In genomic region chr22:35480143-35480542, GRCh38 we compare ENCODE assay signal across 12 cellular contexts.
A peak's percentile ranks its signal among the peaks of the same experiment; 100 is the strongest.
DNase-seq lines count a peak whose midpoint lies in the region; ATAC-seq and TF ChIP-seq lines count a peak whose summit lies in the region.
"Had no signal": no experiment of that assay in that cellular context is flagged by ENCODE, and none has a peak within 500 bp of the region (broad histone marks: within the 10 kb centered on the region; RNA-seq: fewer than 3 reads in every experiment).

No MANE protein-coding gene starts in this region.

- no peak overlapping the region for H3K27ac ChIP-seq in mesenchymal stem cell (ENCODE audit: low read length, poor library complexity, severe bottlenecking)
- peak overlapping the region; percentile 78 to 91 (median 84) for H3K27ac ChIP-seq in transverse colon
- H3K27ac ChIP-seq in neuronal stem cell (replicated peaks; ENCODE audit: low read length) = no peak overlapping the region

- H4K91ac ChIP-seq in mesenchymal stem cell (ENCODE audit: low read length) = peak overlapping the region; percentile 79
- no peak overlapping the region for H4K91ac ChIP-seq in neuronal stem cell (ENCODE audit: low read depth, low read length, poor library complexity)

- no peaks in the 10 kb centered on the region for H3K36me3 ChIP-seq in mesenchymal stem cell (ENCODE audit: control insufficient read depth in 1 of 2, insufficient read depth in 2 of 2, low read depth in 1 of 2, low read length in 2 of 2)
- H3K36me3 ChIP-seq in transverse colon = no peaks in the 10 kb centered on the region
- H3K36me3 ChIP-seq in neuronal stem cell (replicated peaks in 1 of 2; ENCODE audit: control insufficient read depth in 2 of 2, insufficient read depth in 2 of 2, low read length in 2 of 2) = no peaks in the 10 kb centered on the region

- H3K14ac ChIP-seq in mesenchymal stem cell (ENCODE audit: low read length in 2 of 2) (no peak overlapping the region), neuronal stem cell (ENCODE audit: low read length) (no peak overlapping the region)

- peak overlapping the region; percentile 59 to 76 for H3K4ac ChIP-seq in mesenchymal stem cell (ENCODE audit: low read depth in 1 of 2, low read length in 2 of 2)
- no peak overlapping the region for H3K4ac ChIP-seq in neuronal stem cell (ENCODE audit: low read length)

- H3K27me3 ChIP-seq in mesenchymal stem cell (ENCODE audit: control insufficient read depth in 1 of 2, insufficient read depth in 1 of 2, low read length in 2 of 2) (peaks cover 10 to 30% of the 10 kb centered on the region in 2 experiments), transverse colon (no peaks in the 10 kb centered on the region), neuronal stem cell (ENCODE audit: control insufficient read depth in 3 of 3, insufficient read depth in 3 of 3, low read depth in 1 of 3, low read length in 3 of 3) (peaks cover 0 to 17% (median 0%) of the 10 kb centered on the region in 3 experiments)

- H2AK5ac ChIP-seq in mesenchymal stem cell (ENCODE audit: low read length, severe bottlenecking) (no peak overlapping the region), neuronal stem cell (ENCODE audit: low read depth, low read length) (no peak overlapping the region)

- H2BK12ac ChIP-seq in mesenchymal stem cell (ENCODE audit: low read length in 2 of 2) = peak overlapping the region; percentile 76 to 78
- H2BK12ac ChIP-seq in neuronal stem cell (ENCODE audit: low read length) = no peak overlapping the region

- no peak for ATAC-seq in GM21717 (IDR thresholded peaks at IDR 0.05; ENCODE audit: unreplicated experiment)

- peak overlapping the region in 3 of 5 experiments; percentile 35 to 60 (median 42) for H3K27ac Mint-ChIP-seq in brain
- H3K27ac Mint-ChIP-seq: IgD-negative memory B cell had no signal

- no peak overlapping the region for H3K9ac ChIP-seq in mesenchymal stem cell (ENCODE audit: low read length)
- no peak overlapping the region for H3K9ac ChIP-seq in neuronal stem cell (ENCODE audit: low read depth, low read length, poor library complexity)

- H2BK120ac ChIP-seq in mesenchymal stem cell (ENCODE audit: low read depth, low read length) (peak overlapping the region; percentile 56), neuronal stem cell (ENCODE audit: low read depth, low read length) (no peak overlapping the region)

- peaks cover 8% of the 10 kb centered on the region for H3K27me3 Mint-ChIP-seq in brain

- no peaks in the 10 kb centered on the region for H3K9me3 ChIP-seq in mesenchymal stem cell (ENCODE audit: control insufficient read depth, low read length)
- H3K9me3 ChIP-seq in transverse colon = no peaks in the 10 kb centered on the region
- H3K9me3 ChIP-seq in neuronal stem cell (replicated peaks in 1 of 2; ENCODE audit: control insufficient read depth in 2 of 2, insufficient read depth in 1 of 2, low read depth in 1 of 2, low read length in 2 of 2) = peaks cover 0 to 2% of the 10 kb centered on the region in 2 donors

- intact Hi-C loops in transverse colon (cut with DNase I; ENCODE audit: low total_unique reads) = loop anchor here (10.0 kb wide), 1 partner anchor 65 kb away; the partner anchor contains the start of gene RASD2

- H2AFZ ChIP-seq in mesenchymal stem cell (ENCODE audit: low read depth, low read length) (peak overlapping the region; percentile 59), neuronal stem cell (ENCODE audit: low read length) (no peak overlapping the region)

- 61% methylated on average over 11 of the region's 11 CpGs for WGBS in mesenchymal stem cell
- WGBS in transverse colon (ENCODE audit: low coverage in 1 of 2), 2 donors = 52% methylated on average over 9 of the region's 11 CpGs; no CpG with 5 or more reads in 1 of the 2 donors
- WGBS in neuronal stem cell (ENCODE audit: extremely low coverage in 2 of 2, insufficient read length in 2 of 2, insufficient replicate concordance in 1 of 2), 2 donors = no CpG with 5 or more reads among the region's 11 CpGs

- no peak for TF ChIP-seq POLR2A in transverse colon (IDR thresholded peaks at IDR 0.05)

- TF ChIP-seq CTCF in brain (conservative IDR thresholded peaks at IDR 0.05) (no peak), transverse colon (IDR thresholded peaks at IDR 0.05) (no peak)

- H3K4me3 ChIP-seq in mesenchymal stem cell (ENCODE audit: insufficient read depth in 1 of 2, low read depth in 1 of 2, low read length in 2 of 2) (no peak overlapping the region), transverse colon (no peak overlapping the region), neuronal stem cell (ENCODE audit: low read length in 2 of 2) (no peak overlapping the region)

- H4K8ac ChIP-seq in mesenchymal stem cell (ENCODE audit: low read length) = peak overlapping the region; percentile 86
- no peak overlapping the region for H4K8ac ChIP-seq in neuronal stem cell (ENCODE audit: low read depth, low read length)

- H3K4me3 Mint-ChIP-seq in brain = no peak overlapping the region

- H2BK5ac ChIP-seq in mesenchymal stem cell (ENCODE audit: low read depth, low read length, poor library complexity, severe bottlenecking) = no peak overlapping the region
- H2BK5ac ChIP-seq in neuronal stem cell (ENCODE audit: low read length) = no peak overlapping the region

- TF ChIP-seq EP300 in transverse colon (IDR thresholded peaks at IDR 0.05; ENCODE audit: low read depth) = peak; percentile 55

- H3K4me1 Mint-ChIP-seq in brain = peaks cover 74% of the 10 kb centered on the region

- peaks cover 29% of the 10 kb centered on the region for H3K4me1 ChIP-seq in mesenchymal stem cell (ENCODE audit: control insufficient read depth, insufficient read depth, low read depth, low read length)
- peaks cover 28 to 46% (median 45%) of the 10 kb centered on the region in 4 donors for H3K4me1 ChIP-seq in transverse colon
- peaks cover 0 to 5% of the 10 kb centered on the region in 2 donors for H3K4me1 ChIP-seq in neuronal stem cell (ENCODE audit: control insufficient read depth in 2 of 2, insufficient read depth in 1 of 2, low read depth in 1 of 2, low read length in 2 of 2)

- no peaks in the 10 kb centered on the region for H3K36me3 Mint-ChIP-seq in brain

- in situ Hi-C loops in transverse colon (cut with MboI; ENCODE audit: low pct_ligation_motif_present in 1 of 4, low pct_unique_long_range_greater_than_20kb in 1 of 4, low sequenced_read_pairs in 3 of 4) = no loop called here

- peak overlapping the region; percentile 72 to 93 for H3K18ac ChIP-seq in mesenchymal stem cell (ENCODE audit: low read depth in 1 of 2, low read length in 2 of 2)
- no peak overlapping the region for H3K18ac ChIP-seq in neuronal stem cell (ENCODE audit: low read length)

- H3K23ac ChIP-seq in mesenchymal stem cell (ENCODE audit: low read length in 2 of 2) (no peak overlapping the region), neuronal stem cell (ENCODE audit: low read depth, low read length, poor library complexity) (no peak overlapping the region)

- H2BK15ac ChIP-seq in mesenchymal stem cell (ENCODE audit: low read depth, poor library complexity, severe bottlenecking) (peak overlapping the region; percentile 29), neuronal stem cell (ENCODE audit: low read length) (no peak overlapping the region)

- no peaks in the 10 kb centered on the region for H3K9me3 Mint-ChIP-seq in brain
- H3K9me3 Mint-ChIP-seq: IgD-negative memory B cell had no signal

- DNase-seq in HK-2 (ENCODE audit: unreplicated experiment) (peak; percentile 86), mesenchymal stem cell (peak; percentile 37), transverse colon (peak; percentile 71), neuronal stem cell (ENCODE audit: low spot score) (no peak), NK-92 (lab: John Stamatoyannopoulos, UW; ENCODE audit: unreplicated experiment) (no peak)
- DNase-seq: activated naive CD4-positive, alpha-beta T cell; NCI-H2227 treated with DMSO at 0.1 percent for 48 hours; SHP77; stimulated activated CD4-positive, alpha-beta T cell treated with anti-CD3 and anti-CD28 coated beads, Interleukin-2, amount 100 ng/mL, for 48 hours had no signal

- H3K79me1 ChIP-seq in mesenchymal stem cell (replicated peaks; ENCODE audit: low read length, poor library complexity, severe bottlenecking) (no peaks in the 10 kb centered on the region), neuronal stem cell (ENCODE audit: low read depth, low read length) (no peaks in the 10 kb centered on the region)

- H3K4me2 ChIP-seq in mesenchymal stem cell (ENCODE audit: low read length, poor library complexity, severe bottlenecking) (no peak overlapping the region), neuronal stem cell (ENCODE audit: insufficient read depth, low read length, poor library complexity, severe bottlenecking) (no peak overlapping the region)

Comparison
In these comparisons a context has a peak if more than half of its experiments do, and no peak if none do; other contexts are left out.
1. DNase-seq: peak in HK-2 (single experiment), mesenchymal stem cell (single experiment) and transverse colon (single experiment); none in neuronal stem cell (single experiment) and NK-92 (single experiment).
2. H3K27ac ChIP-seq: peak in transverse colon (4 of 4); none in mesenchymal stem cell (single experiment) and neuronal stem cell (single experiment).